1 cellular context compared by ENCODE assay signal in the genomic region with DNA sequence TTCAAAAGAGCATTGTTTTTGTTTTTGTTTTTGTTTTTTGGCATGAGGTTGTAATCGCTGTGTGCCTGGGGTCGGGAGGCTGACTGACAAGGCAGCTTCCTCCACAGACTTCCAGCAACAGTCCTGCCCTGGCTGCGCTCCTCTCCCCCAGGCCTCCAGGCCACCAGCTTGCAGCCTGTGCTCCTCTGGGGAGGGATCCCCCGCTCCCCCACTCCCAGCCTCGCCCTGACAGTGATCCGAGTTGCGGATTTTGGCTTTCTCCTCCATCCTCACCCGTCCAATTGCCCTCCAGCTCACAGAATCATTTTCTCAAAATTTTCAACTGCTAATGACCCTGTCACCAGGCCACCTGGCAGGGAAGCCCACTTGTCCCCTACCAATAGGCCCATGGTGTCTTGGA.
TF ChIP-seq lines count a peak whose summit lies in the region.

No MANE protein-coding gene starts in this region.

TF ChIP-seq in H1, 55 proteins besides CTCF, POLR2A, EP300 and RAD21:
- TF ChIP-seq RFX5 (IDR thresholded peaks at IDR 0.05; ENCODE audit: borderline replicate concordance, low read depth, low read length) = no peak
TF ChIP-seq in H1: peak in this region for 0.
